In the genomic region with DNA sequence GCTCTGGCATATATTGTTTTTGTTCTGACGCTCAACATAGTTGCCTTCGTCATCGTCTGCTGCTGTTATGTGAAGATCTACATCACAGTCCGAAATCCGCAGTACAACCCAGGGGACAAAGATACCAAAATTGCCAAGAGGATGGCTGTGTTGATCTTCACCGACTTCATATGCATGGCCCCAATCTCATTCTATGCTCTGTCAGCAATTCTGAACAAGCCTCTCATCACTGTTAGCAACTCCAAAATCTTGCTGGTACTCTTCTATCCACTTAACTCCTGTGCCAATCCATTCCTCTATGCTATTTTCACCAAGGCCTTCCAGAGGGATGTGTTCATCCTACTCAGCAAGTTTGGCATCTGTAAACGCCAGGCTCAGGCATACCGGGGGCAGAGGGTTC, we compare ENCODE assay signal across 18 cellular contexts.
DNase-seq lines count a peak whose midpoint lies in the region; ATAC-seq, FAIRE-seq and TF ChIP-seq lines count a peak whose summit lies in the region.
"Had no signal": no experiment of that assay in that cellular context is flagged by ENCODE, and none has a peak within 500 bp of the region (broad histone marks: within the 10 kb centered on the region; RNA-seq: fewer than 3 reads in every experiment).

No MANE protein-coding gene starts in this region.

- H2BK15ac ChIP-seq in IMR-90 (ENCODE audit: low read depth, low read length), result no peak overlapping the region

- CTCF ChIA-PET in AG04450 (lab: Charles Lee), result interaction anchor here (1.1 to 1.7 kb wide), 2 partner anchors 147 to 156 kb away, joined by 3 to 4 read pairs; no protein-coding TSS in a partner anchor
- CTCF ChIA-PET in IMR-90 (lab: Yijun Ruan, JAX), result no interaction called here
- CTCF ChIA-PET in K562 (lab: Yijun Ruan, JAX; ENCODE audit: low intra/inter-chr PET ratio), result no interaction called here

- TF ChIP-seq CTCF in 22Rv1 (IDR thresholded peaks at IDR 0.05) (no peak), AG04450 (IDR thresholded peaks at IDR 0.05; ENCODE audit: low read depth, low read length) (no peak), IMR-90 (conservative IDR thresholded peaks at IDR 0.05; ENCODE audit: low read depth, low read length) (no peak), K562 (IDR thresholded peaks at IDR 0.05 in 2 of 3, conservative IDR thresholded peaks at IDR 0.05 in 1 of 3; ENCODE audit: insufficient read depth in 2 of 3, low read depth in 1 of 3, low read length in 3 of 3) (no peak)

- H3K4me2 ChIP-seq in IMR-90 (ENCODE audit: low read depth, low read length) (no peak overlapping the region), K562 (ENCODE audit: insufficient read depth, low read length) (no peak overlapping the region)

- no peak overlapping the region for H3K18ac ChIP-seq in IMR-90 (ENCODE audit: low read depth, low read length)

- H3K9ac ChIP-seq in IMR-90 (ENCODE audit: low read depth, low read length) (no peak overlapping the region), K562 (ENCODE audit: insufficient read depth in 1 of 2, low read depth in 2 of 2, low read length in 2 of 2) (no peak overlapping the region)
- H3K9ac ChIP-seq: GM23248 had no signal

- intact Hi-C loops in IMR-90 (cut with micrococcal nuclease) (no loop called here), K562 (cut with micrococcal nuclease) (no loop called here)

- no peak overlapping the region for H2BK5ac ChIP-seq in IMR-90 (ENCODE audit: low read depth, low read length, poor library complexity, severe bottlenecking)

- POLR2A ChIA-PET in AG04450 (lab: Yijun Ruan, JAX), result no interaction called here
- POLR2A ChIA-PET in IMR-90 (lab: Charles Lee; ENCODE audit: unreplicated experiment), result no interaction called here
- POLR2A ChIA-PET in K562 (lab: Yijun Ruan, JAX), result interaction anchor here (0.7 kb wide), 1 partner anchor 380 kb away, joined by 4 read pairs; no protein-coding TSS in a partner anchor

- no peak overlapping the region for H2AK9ac ChIP-seq in IMR-90 (replicated peaks; ENCODE audit: low read depth, low read length, poor library complexity)

- H4K91ac ChIP-seq in IMR-90 (ENCODE audit: insufficient read depth, low read depth, low read length), result no peak overlapping the region

- no TSS peak for BruUV-seq in IMR-90 (replicated peaks; lab: Mats Ljungman, UMichigan)
- BruUV-seq in K562 (replicated peaks; lab: Mats Ljungman, UMichigan), result no TSS peak

- no peak overlapping the region for H3K23ac ChIP-seq in IMR-90 (ENCODE audit: low read depth, low read length)

- H2AFZ ChIP-seq in IMR-90 (replicated peaks; ENCODE audit: low read length, poor library complexity) (no peak overlapping the region), K562 (ENCODE audit: low read depth, low read length) (no peak overlapping the region)
- H2AFZ ChIP-seq: GM23248 had no signal

- dilution Hi-C loops in IMR-90 (cut with HindIII; ENCODE audit: low sequenced_read_pairs, unreplicated experiment), result no loop called here

- peak overlapping the region; percentile 58; the same call in 1 of the 2 replicates for H3K27ac ChIP-seq in 22Rv1
- peak overlapping the region; percentile 39 for H3K27ac ChIP-seq in AG04450 (ENCODE audit: low read depth, low read length)
- H3K27ac ChIP-seq in IMR-90 (ENCODE audit: insufficient read depth, low read length), result no peak overlapping the region
- no peak overlapping the region for H3K27ac ChIP-seq in K562 (ENCODE audit: extremely low read depth, low read depth, low read length)
- H3K27ac ChIP-seq: GM23248 had no signal

- 93% methylated on average over 5 of the region's 8 CpGs; no CpG with 5 or more reads in 1 of the 2 experiments for WGBS in IMR-90 (ENCODE audit: extremely low coverage in 2 of 2, insufficient read length in 1 of 2), 2 experiments
- 19% methylated on average over 8 of the region's 8 CpGs for WGBS in K562 (ENCODE audit: insufficient coverage, low coverage, missing lambda C conversion rate)

- H3K79me1 ChIP-seq in IMR-90 (ENCODE audit: low read depth in 1 of 2, low read length in 2 of 2), result no peaks in the 10 kb centered on the region

- H3K4ac ChIP-seq in IMR-90 (ENCODE audit: low read depth, low read length), result no peak overlapping the region

- H3K56ac ChIP-seq in IMR-90 (ENCODE audit: extremely low read depth, insufficient read depth, low read length), result no peak overlapping the region

- in situ Hi-C loops in IMR-90 (cut with MboI; ENCODE audit: low sequenced_read_pairs), result no loop called here
- in situ Hi-C loops in K562 (cut with MboI), result no loop called here
- in situ Hi-C loops in ACHN (cut with HindIII; ENCODE audit: low pct_ligation_motif_present, low pct_unique_long_range_greater_than_20kb, low sequenced_read_pairs), result no loop called here

- H3K36me3 ChIP-seq in IMR-90 (ENCODE audit: control insufficient read depth, insufficient read depth, low read length) (no peaks in the 10 kb centered on the region), K562 (ENCODE audit: control insufficient read depth, insufficient read depth, low read length) (no peaks in the 10 kb centered on the region)

- H4K20me1 ChIP-seq in IMR-90 (ENCODE audit: insufficient read depth, low read length) (no peaks in the 10 kb centered on the region), K562 (replicated peaks; ENCODE audit: control insufficient read depth, insufficient read depth, low read length) (no peaks in the 10 kb centered on the region)

- no peak overlapping the region for H2AK5ac ChIP-seq in IMR-90 (ENCODE audit: low read depth, low read length)

- H3K9me3 ChIP-seq in AG04450 (ENCODE audit: control insufficient read depth, insufficient read depth, low read length) (peaks cover 4% of the 10 kb centered on the region; the same call in 1 of the 2 replicates), IMR-90 (ENCODE audit: control insufficient read depth, insufficient read depth, low read length) (no peaks in the 10 kb centered on the region), K562 (replicated peaks; ENCODE audit: control insufficient read depth, insufficient read depth, low read depth, low read length) (no peaks in the 10 kb centered on the region)
- H3K9me3 ChIP-seq: Caco-2 had no signal

- H3K4me3 ChIP-seq in AG04450 (ENCODE audit: low read depth, low read length), result no peak overlapping the region
- no peak overlapping the region for H3K4me3 ChIP-seq in IMR-90 (ENCODE audit: insufficient read depth, low read depth, low read length)
- H3K4me3 ChIP-seq in K562, result no peak overlapping the region
- H3K4me3 ChIP-seq: GM12878, GM23248 had no signal

- no peak overlapping the region for H4K8ac ChIP-seq in IMR-90 (ENCODE audit: low read depth in 2 of 2, low read length in 2 of 2)

- no peak overlapping the region for H2BK120ac ChIP-seq in IMR-90 (ENCODE audit: low read depth, low read length)

- no peak for TF ChIP-seq POLR2A in IMR-90 (IDR thresholded peaks at IDR 0.05; ENCODE audit: low read depth, low read length)
- no peak for TF ChIP-seq POLR2A in K562 (conservative IDR thresholded peaks at IDR 0.05)

- H3K4me1 ChIP-seq in IMR-90 (ENCODE audit: control insufficient read depth, insufficient read depth, low read length) (no peaks in the 10 kb centered on the region), K562 (replicated peaks in 1 of 2; ENCODE audit: control insufficient read depth in 2 of 2, insufficient read depth in 2 of 2, low read length in 2 of 2) (no peaks in the 10 kb centered on the region)
- H3K4me1 ChIP-seq: Caco-2 had no signal

- no peak overlapping the region for H2BK20ac ChIP-seq in IMR-90 (ENCODE audit: low read depth, low read length)

- FAIRE-seq in K562 (lab: Jason Lieb, UNC), result no peak
- FAIRE-seq: GM12878, GM18507, H1 had no signal

- no peak overlapping the region for H4K5ac ChIP-seq in IMR-90 (ENCODE audit: low read depth, low read length)

- TF ChIP-seq RAD21 in IMR-90 (IDR thresholded peaks at IDR 0.05; ENCODE audit: low read length), result no peak
- no peak for TF ChIP-seq RAD21 in K562 (CRISPR knock-in tag; conservative IDR thresholded peaks at IDR 0.05 in 1 of 2, IDR thresholded peaks at IDR 0.05 in 1 of 2)

- H3K14ac ChIP-seq in IMR-90 (replicated peaks; ENCODE audit: low read depth, low read length), result no peak overlapping the region

- H3K79me2 ChIP-seq in K562 (ENCODE audit: control insufficient read depth, insufficient read depth, low read length), result no peaks in the 10 kb centered on the region

- TF ChIP-seq EP300 in K562 (IDR thresholded peaks at IDR 0.05; ENCODE audit: low read length), result no peak

- ATAC-seq in IMR-90 (ENCODE audit: low read depth) (no peak), K562 (no peak), GM21737 (IDR thresholded peaks at IDR 0.05; ENCODE audit: unreplicated experiment) (no peak)
- ATAC-seq: CD8-positive, alpha-beta T cell; GM12878 had no signal

- DNase-seq in AG04450 (ENCODE audit: low read depth, low spot score) (no peak), IMR-90 (no peak), K562 (ENCODE audit: extremely low read depth in 1 of 4, low spot score in 3 of 4) (no peak), ACHN (no peak), NK-92 (lab: John Stamatoyannopoulos, UW; ENCODE audit: unreplicated experiment) (no peak)
- DNase-seq: C1 segment of cervical spinal cord; Caco-2; CD4-positive, CD25-positive, alpha-beta regulatory T cell; CD8-positive, alpha-beta T cell; GDM1; GM23248; H7; HCEC 1CT had no signal

- H3K27me3 ChIP-seq in AG04450 (ENCODE audit: control insufficient read depth, insufficient read depth, low read length), result no peaks in the 10 kb centered on the region
- no peaks in the 10 kb centered on the region for H3K27me3 ChIP-seq in IMR-90 (ENCODE audit: control insufficient read depth, insufficient read depth, low read length)
- no peaks in the 10 kb centered on the region; a peak in 1 of 5 replicates for H3K27me3 ChIP-seq in K562 (ENCODE audit: control insufficient read depth in 2 of 2, insufficient read depth in 2 of 2, low read length in 2 of 2)

- H3K9me1 ChIP-seq in IMR-90 (ENCODE audit: insufficient read depth, low read length) (no peaks in the 10 kb centered on the region), K562 (ENCODE audit: control insufficient read depth, insufficient read depth, low read length) (no peaks in the 10 kb centered on the region)

TF ChIP-seq in K562, 482 proteins besides CTCF, POLR2A, EP300 and RAD21 (continues in another document):
- TF ChIP-seq SRSF3 (IDR thresholded peaks at IDR 0.05; ENCODE audit: insufficient read depth, low read length) (no peak), CSDE1 (IDR thresholded peaks at IDR 0.05) (no peak), YBX1 (IDR thresholded peaks at IDR 0.05) (no peak)
- TF ChIP-seq, protein P1, sequence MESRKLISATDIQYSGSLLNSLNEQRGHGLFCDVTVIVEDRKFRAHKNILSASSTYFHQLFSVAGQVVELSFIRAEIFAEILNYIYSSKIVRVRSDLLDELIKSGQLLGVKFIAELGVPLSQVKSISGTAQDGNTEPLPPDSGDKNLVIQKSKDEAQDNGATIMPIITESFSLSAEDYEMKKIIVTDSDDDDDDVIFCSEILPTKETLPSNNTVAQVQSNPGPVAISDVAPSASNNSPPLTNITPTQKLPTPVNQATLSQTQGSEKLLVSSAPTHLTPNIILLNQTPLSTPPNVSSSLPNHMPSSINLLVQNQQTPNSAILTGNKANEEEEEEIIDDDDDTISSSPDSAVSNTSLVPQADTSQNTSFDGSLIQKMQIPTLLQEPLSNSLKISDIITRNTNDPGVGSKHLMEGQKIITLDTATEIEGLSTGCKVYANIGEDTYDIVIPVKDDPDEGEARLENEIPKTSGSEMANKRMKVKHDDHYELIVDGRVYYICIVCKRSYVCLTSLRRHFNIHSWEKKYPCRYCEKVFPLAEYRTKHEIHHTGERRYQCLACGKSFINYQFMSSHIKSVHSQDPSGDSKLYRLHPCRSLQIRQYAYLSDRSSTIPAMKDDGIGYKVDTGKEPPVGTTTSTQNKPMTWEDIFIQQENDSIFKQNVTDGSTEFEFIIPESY (CRISPR knock-in tag; IDR thresholded peaks at IDR 0.05), result no peak

Comparison
In these comparisons a context has a peak if more than half of its experiments do, and no peak if none do; other contexts are left out.
1. H3K27ac ChIP-seq: peak in 22Rv1 (single experiment) and AG04450 (single experiment); none in IMR-90 (single experiment) and K562 (single experiment).